In genomic region chr11:10390375-10390774, GRCh38 we compare ENCODE assay signal across 1 cellular context.
TF ChIP-seq lines count a peak whose summit lies in the region.

No MANE protein-coding gene starts in this region.

TF ChIP-seq in IMR-90, 13 proteins besides CTCF, POLR2A, EP300 and RAD21:
- no peak for TF ChIP-seq FOS (IDR thresholded peaks at IDR 0.05; ENCODE audit: low read depth, low read length)
- TF ChIP-seq MAZ (IDR thresholded peaks at IDR 0.05; ENCODE audit: borderline replicate concordance, low read depth, low read length), result no peak
- no peak for TF ChIP-seq MAFK (IDR thresholded peaks at IDR 0.05; ENCODE audit: low read depth, low read length)
- TF ChIP-seq BHLHE40 (IDR thresholded peaks at IDR 0.05; ENCODE audit: low read depth, low read length), result no peak
- no peak for TF ChIP-seq NFE2L2 (IDR thresholded peaks at IDR 0.05; ENCODE audit: low read depth, low read length)
- no peak for TF ChIP-seq MXI1 (IDR thresholded peaks at IDR 0.05; ENCODE audit: borderline replicate concordance, low read depth, low read length)
- TF ChIP-seq CEBPB (IDR thresholded peaks at IDR 0.05; ENCODE audit: low read depth, low read length), result no peak
- TF ChIP-seq RCOR1 (IDR thresholded peaks at IDR 0.05; ENCODE audit: insufficient replicate concordance, low read length), result no peak
- TF ChIP-seq USF2 (IDR thresholded peaks at IDR 0.05; ENCODE audit: low read depth, low read length), result no peak
- TF ChIP-seq ELK1 (IDR thresholded peaks at IDR 0.05; ENCODE audit: borderline replicate concordance, low read depth, low read length), result no peak
- no peak for TF ChIP-seq CHD1 (IDR thresholded peaks at IDR 0.05; ENCODE audit: low read depth, low read length)
- no peak for TF ChIP-seq SMC3 (IDR thresholded peaks at IDR 0.05; ENCODE audit: low read depth, low read length)
- TF ChIP-seq RFX5 (IDR thresholded peaks at IDR 0.05; ENCODE audit: low read depth, low read length), result no peak
TF ChIP-seq in IMR-90: peak in this region for 0.
